Comparison of ENCODE assay signal across 1 cellular context in genomic region chr6:42692151-42692911, GRCh38.
TF ChIP-seq lines count a peak whose summit lies in the region.

No MANE protein-coding gene starts in this region.

TF ChIP-seq in HCT116, 20 proteins besides CTCF, POLR2A, EP300 and RAD21 (continued from another document):
- TF ChIP-seq ZBTB33 (IDR thresholded peaks at IDR 0.05; ENCODE audit: extremely low read depth, insufficient replicate concordance, low read length) (no peak), SP1 (IDR thresholded peaks at IDR 0.05; ENCODE audit: low read depth) (peak; percentile 39), EGR1 (IDR thresholded peaks at IDR 0.05; ENCODE audit: low read depth) (peak; percentile 73), CBX3 (IDR thresholded peaks at IDR 0.05; ENCODE audit: low read depth) (no peak), ELF1 (IDR thresholded peaks at IDR 0.05; ENCODE audit: borderline replicate concordance, low read depth) (no peak; the same call in 1 of the 2 replicates), TCF7L2 (IDR thresholded peaks at IDR 0.05; ENCODE audit: borderline replicate concordance, extremely low read depth, insufficient read depth, insufficient read length) (no peak), MAX (IDR thresholded peaks at IDR 0.05) (no peak), FOSL1 (IDR thresholded peaks at IDR 0.05; ENCODE audit: low read depth) (peak; percentile 76), POLR2AphosphoS5 (IDR thresholded peaks at IDR 0.05; ENCODE audit: low read depth, low read length) (peak; percentile 19; the same call in 1 of the 2 replicates), YY1 (IDR thresholded peaks at IDR 0.05; ENCODE audit: extremely low read depth, insufficient replicate concordance, low read depth, low read length) (peak; percentile 52), CEBPB (IDR thresholded peaks at IDR 0.05; ENCODE audit: low read depth) (no peak), SRF (IDR thresholded peaks at IDR 0.05; ENCODE audit: low read depth) (0 out of 2 replicates have a peak, but pooled peaks have one; percentile 18), ATF3 (IDR thresholded peaks at IDR 0.05) (no peak), ZNF274 (IDR thresholded peaks at IDR 0.05; ENCODE audit: low read depth, low read length) (no peak), ZFX (IDR thresholded peaks at IDR 0.05) (no peak)
